16 cellular contexts compared by ENCODE assay signal in genomic region chr20:59618131-59618530, GRCh38. TPM values are rescaled to one million over a fixed set of nuclear protein-coding genes. Genes with fewer than 3 reads are reported as not detected.
"Had no signal": no experiment of that assay in that cellular context is flagged by ENCODE, and none has a peak within 500 bp of the region (broad histone marks: within the 10 kb centered on the region; RNA-seq: fewer than 3 reads in every experiment).

No MANE protein-coding gene starts in this region.

- H3K36me3 ChIP-seq: lower lobe of right lung, tibial nerve had no signal

- DNase-seq: activated CD4-positive, alpha-beta T cell treated with anti-CD3 and anti-CD28 coated beads for 36 hours; activated CD4-positive, alpha-beta T cell treated with anti-CD3 and anti-CD28 coated beads, Interleukin-2, amount 50 U/mL, for 48 hours; activated naive CD4-positive, alpha-beta T cell; activated naive CD8-positive, alpha-beta T cell treated with anti-CD3 and anti-CD28 coated beads for 36 hours; amniotic stem cell; erythroblast; foreskin melanocyte; glutamatergic neuron; lower lobe of right lung; stimulated activated CD4-positive, alpha-beta T cell treated with anti-CD3 and anti-CD28 coated beads, Interleukin-12 subunit alpha, Interleukin-12 subunit beta, amount 100 ng/mL, for 4 hours; stimulated activated CD4-positive, alpha-beta T cell treated with anti-CD3 and anti-CD28 coated beads, Interleukin-1b, Interleukin-23, amount 100 ng/mL, for 48 hours; stimulated activated CD8-positive, alpha-beta memory T cell treated with anti-CD3 and anti-CD28 coated beads, Interleukin-4, amount 100 ng/mL, for 48 hours; stimulated activated naive CD4-positive, alpha-beta T cell had no signal

- H3K27me3 ChIP-seq: tibial nerve had no signal

- H3K4me1 ChIP-seq: lower lobe of right lung, tibial nerve had no signal

- H3K4me3 ChIP-seq: coronary artery, lower lobe of right lung, tibial nerve had no signal

- H3K27ac ChIP-seq: coronary artery, lower lobe of right lung, tibial nerve had no signal

- H3K9me3 ChIP-seq: lower lobe of right lung, tibial nerve had no signal

RNA-seq across cellular contexts. Expression of gene PHACTR3, which starts 13.8 kb away (rescaled TPM):
- total RNA-seq: activated CD4-positive, alpha-beta T cell treated with anti-CD3 and anti-CD28 coated beads for 36 hours; activated naive CD8-positive, alpha-beta T cell treated with anti-CD3 and anti-CD28 coated beads for 36 hours; activated T-helper 1 cell treated with anti-CD3 and anti-CD28 coated beads, Interleukin-12 subunit alpha, Interleukin-12 subunit beta, Interleukin-2, Interleukin-4 antibody, amounts not matched to agents 30 ng/mL and 10 ng/mL and 1 ng/mL, durations not matched to agents 14 hours and 24 hours and 36 hours had no signal
